ENCODE assay signal across 1 cellular context in genomic region chr19:56314584-56315075, GRCh38.
A peak's percentile ranks its signal among the peaks of the same experiment; 100 is the strongest.
TF ChIP-seq lines count a peak whose summit lies in the region.

Gene ZSCAN5A, minus strand, starts transcription at chr19:56314839. Its CDS starts 89,793 bp downstream, at chr19:56225046.

TF ChIP-seq in K562, 482 proteins besides CTCF, POLR2A, EP300 and RAD21 (continued from another document and continues in another):
- TF ChIP-seq E2F8 (IDR thresholded peaks at IDR 0.05; ENCODE audit: low read depth, partially characterized antibody) = peak; percentile 91
- no peak; the same call in 1 of the 2 replicates for TF ChIP-seq RFX5 (IDR thresholded peaks at IDR 0.05; ENCODE audit: low read depth, low read length)
- TF ChIP-seq CCAR2 (IDR thresholded peaks at IDR 0.05; ENCODE audit: low read depth, low read length) = no peak
- TF ChIP-seq HOXB6 (CRISPR knock-in tag; IDR thresholded peaks at IDR 0.05; ENCODE audit: borderline replicate concordance) = no peak
- peak; percentile 72; the same call in 1 of the 2 replicates for TF ChIP-seq BACH1 (tag; IDR thresholded peaks at IDR 0.05)
- TF ChIP-seq KDM5B (IDR thresholded peaks at IDR 0.05; ENCODE audit: insufficient replicate concordance, low read depth, low read length) = peak; percentile 21
- no peak for TF ChIP-seq HES1 (IDR thresholded peaks at IDR 0.05; ENCODE audit: low read depth)
- TF ChIP-seq ZNF143 (CRISPR knock-in tag; IDR thresholded peaks at IDR 0.05) = peak; percentile 86
- no peak for TF ChIP-seq FOXK1 (CRISPR knock-in tag; IDR thresholded peaks at IDR 0.05; ENCODE audit: borderline replicate concordance)
- TF ChIP-seq C11orf30 (IDR thresholded peaks at IDR 0.05; ENCODE audit: low read depth) = peak; percentile 67; the same call in 1 of the 2 replicates
- no peak for TF ChIP-seq RUNX1 (IDR thresholded peaks at IDR 0.05; ENCODE audit: low read depth)
- no peak for TF ChIP-seq TCF7L2 (IDR thresholded peaks at IDR 0.05; ENCODE audit: low read depth, low read length)
- TF ChIP-seq ZNF75A (CRISPR knock-in tag; IDR thresholded peaks at IDR 0.05) = no peak
- TF ChIP-seq ZNF785 (CRISPR knock-in tag; IDR thresholded peaks at IDR 0.05) = no peak
- peak in 1 of 2 experiments; percentile 93; a peak in 2 of 4 replicates for TF ChIP-seq KDM4B (IDR thresholded peaks at IDR 0.05; ENCODE audit: borderline replicate concordance in 2 of 2, low read depth in 1 of 2)
- TF ChIP-seq HDGF (IDR thresholded peaks at IDR 0.05) = no peak
- peak; percentile 100 for TF ChIP-seq RFX1 (IDR thresholded peaks at IDR 0.05)
- peak; percentile 99 for TF ChIP-seq ZBTB40 (IDR thresholded peaks at IDR 0.05)
- TF ChIP-seq ZBTB40 (CRISPR knock-in tag; IDR thresholded peaks at IDR 0.05) = no peak
- TF ChIP-seq THRAP3 (IDR thresholded peaks at IDR 0.05; ENCODE audit: borderline replicate concordance) = no peak
- no peak for TF ChIP-seq IFI16 (CRISPR knock-in tag; IDR thresholded peaks at IDR 0.05)
- peak; percentile 96 for TF ChIP-seq VEZF1 (CRISPR knock-in tag; IDR thresholded peaks at IDR 0.05)
- no peak for TF ChIP-seq NFYB (IDR thresholded peaks at IDR 0.05; ENCODE audit: extremely low read depth, insufficient read length)
- TF ChIP-seq MNT (conservative IDR thresholded peaks at IDR 0.05) = no peak; a peak in 1 of 4 replicates
- TF ChIP-seq FOXO4 (CRISPR knock-in tag; IDR thresholded peaks at IDR 0.05) = no peak
- peak; percentile 92 for TF ChIP-seq KLF1 (tag; IDR thresholded peaks at IDR 0.05)
- no peak for TF ChIP-seq FOXA3 (CRISPR knock-in tag; conservative IDR thresholded peaks at IDR 0.05 in 1 of 2, IDR thresholded peaks at IDR 0.05 in 1 of 2)
- TF ChIP-seq JUND (IDR thresholded peaks at IDR 0.05; ENCODE audit: borderline replicate concordance, low read depth, low read length) = peak; percentile 89
- TF ChIP-seq JUND (tag; IDR thresholded peaks at IDR 0.05; ENCODE audit: borderline replicate concordance, low read depth, low read length) = peak; percentile 63; the same call in 2 of the 3 replicates
- TF ChIP-seq NR2C2 (CRISPR knock-in tag; IDR thresholded peaks at IDR 0.05) = peak; percentile 96
- peak; percentile 100 for TF ChIP-seq NR2C2 (tag; IDR thresholded peaks at IDR 0.05)
- no peak; the same call in 1 of the 2 replicates for TF ChIP-seq SMAD4 (CRISPR knock-in tag; conservative IDR thresholded peaks at IDR 0.05)
- no peak for TF ChIP-seq RREB1 (CRISPR knock-in tag; IDR thresholded peaks at IDR 0.05)
